In the genomic region with DNA sequence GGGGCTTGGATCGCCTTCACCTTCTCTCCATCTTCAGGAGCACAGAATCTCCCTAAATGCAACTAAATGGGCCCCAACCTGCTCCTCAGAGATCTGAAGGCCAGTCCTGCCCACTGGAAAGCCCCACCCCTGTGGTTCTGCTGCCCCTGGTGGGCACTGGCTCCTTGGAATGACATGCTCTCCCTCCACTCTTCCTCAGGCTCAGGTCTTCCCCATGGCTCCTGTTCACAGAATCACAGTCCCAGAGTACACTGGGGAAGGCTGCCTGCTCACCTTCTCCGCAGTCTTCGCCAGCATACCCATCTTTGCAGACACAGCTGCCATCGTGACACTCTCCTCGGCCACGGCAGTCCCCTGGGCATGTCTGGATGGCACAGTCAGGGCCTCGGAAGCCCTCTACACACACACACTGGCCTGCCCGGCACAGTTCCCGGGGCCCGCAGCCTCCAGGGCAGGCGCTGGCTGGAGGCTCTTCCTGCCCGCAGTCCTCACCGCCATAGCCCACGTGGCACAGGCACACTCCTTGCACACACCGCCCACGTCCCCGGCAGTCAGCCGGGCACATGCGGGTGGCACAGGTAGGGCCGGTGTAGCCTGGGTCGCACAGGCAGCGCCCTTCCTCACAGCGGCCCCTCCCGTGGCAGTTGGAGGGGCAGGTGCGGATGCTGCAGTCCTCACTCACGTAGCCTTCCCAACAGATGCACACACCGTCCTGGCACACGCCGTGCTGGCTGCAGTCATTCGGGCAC, we compare ENCODE assay signal across 14 cellular contexts. TPM values are rescaled to one million over a fixed set of nuclear protein-coding genes. Genes with fewer than 3 reads are reported as not detected.
DNase-seq lines count a peak whose midpoint lies in the region; ATAC-seq and TF ChIP-seq lines count a peak whose summit lies in the region.
"Had no signal": no experiment of that assay in that cellular context is flagged by ENCODE, and none has a peak within 500 bp of the region (broad histone marks: within the 10 kb centered on the region; RNA-seq: fewer than 3 reads in every experiment).

No MANE protein-coding gene starts in this region.

- peaks cover 30% of the 10 kb centered on the region for H3K27me3 ChIP-seq in RWPE2 (ENCODE audit: insufficient read depth, poor library complexity, severe bottlenecking)

- intact Hi-C loops in Calu3 (cut with micrococcal nuclease; ENCODE audit: unreplicated experiment): no loop called here

- TF ChIP-seq CTCF in Calu3 (IDR thresholded peaks at IDR 0.05; ENCODE audit: unreplicated experiment): no peak
- peak; percentile 13 for TF ChIP-seq CTCF in RWPE2 (IDR thresholded peaks at IDR 0.05; ENCODE audit: poor library complexity, severe bottlenecking)
- peak; percentile 12 for TF ChIP-seq CTCF in fibroblast of the aortic adventitia (IDR thresholded peaks at IDR 0.05; ENCODE audit: insufficient read depth, low read length)
- peak; percentile 28 for TF ChIP-seq CTCF in retinal pigment epithelial cell (conservative IDR thresholded peaks at IDR 0.05; ENCODE audit: low read depth, low read length)

- H3K9me3 ChIP-seq in RWPE2 (ENCODE audit: severe bottlenecking): no peaks in the 10 kb centered on the region
- H3K9me3 ChIP-seq: body of pancreas had no signal

- no peak overlapping the region for H3K4me3 ChIP-seq in RWPE2 (ENCODE audit: severe bottlenecking)
- no peak overlapping the region for H3K4me3 ChIP-seq in fibroblast of the aortic adventitia (ENCODE audit: low read depth, low read length)
- H3K4me3 ChIP-seq in retinal pigment epithelial cell (ENCODE audit: low read length): no peak overlapping the region
- H3K4me3 ChIP-seq: body of pancreas had no signal

- H3K9me3 Mint-ChIP-seq in Calu3 (ENCODE audit: low read depth, unreplicated experiment): no peaks in the 10 kb centered on the region

- ATAC-seq in RWPE2 (ENCODE audit: low read depth): no peak; the same call in 2 of the 3 replicates
- ATAC-seq in HG03342 (IDR thresholded peaks at IDR 0.05; ENCODE audit: unreplicated experiment): no peak
- ATAC-seq in HG03469 (IDR thresholded peaks at IDR 0.05; ENCODE audit: unreplicated experiment): no peak
- ATAC-seq: activated CD4-positive, alpha-beta T cell treated with anti-CD3 and anti-CD28 coated beads for 36 hours had no signal

- H3K36me3 Mint-ChIP-seq in Calu3 (ENCODE audit: insufficient read depth, unreplicated experiment): peaks cover 12% of the 10 kb centered on the region

- peak; percentile 54 for DNase-seq in Calu3
- no peak for DNase-seq in RWPE2 (ENCODE audit: low spot score)
- DNase-seq in fibroblast of the aortic adventitia (ENCODE audit: low read depth): no peak
- DNase-seq in retinal pigment epithelial cell (ENCODE audit: low read depth): no peak
- DNase-seq in NCI-H510A (lab: John Stamatoyannopoulos, UW): no peak
- DNase-seq: activated CD4-positive, alpha-beta T cell treated with anti-CD3 and anti-CD28 coated beads for 36 hours; activated T-cell treated with anti-CD3 and anti-CD28 coated beads, Interleukin-2, amount 50 U/mL, for 48 hours; body of pancreas; Karpas-422; mesendoderm; NCI-H2029 treated with DMSO at 0.1 percent for 48 hours had no signal

- H3K4me3 Mint-ChIP-seq in Calu3 (ENCODE audit: low read depth, unreplicated experiment): peak overlapping the region; percentile 73
- H3K4me3 Mint-ChIP-seq: activated CD4-positive, alpha-beta T cell treated with anti-CD3 and anti-CD28 coated beads for 36 hours had no signal

- no peaks in the 10 kb centered on the region for H3K36me3 ChIP-seq in RWPE2 (ENCODE audit: low read depth)

- peaks cover 100% of the 10 kb centered on the region for H3K27me3 Mint-ChIP-seq in Calu3 (ENCODE audit: unreplicated experiment)

- no TSS peak for BruUV-seq in Calu3 (replicated peaks; lab: Mats Ljungman, UMichigan)

- CTCF ChIA-PET in Calu3 (lab: Charles Lee): interaction anchor here (1.1 kb wide), 1 partner anchor 15 kb away, joined by 5 read pairs; no protein-coding TSS in a partner anchor

- no peak overlapping the region for H3K27ac ChIP-seq in RWPE2 (ENCODE audit: poor library complexity, severe bottlenecking)
- H3K27ac ChIP-seq: body of pancreas had no signal

- no peaks in the 10 kb centered on the region for H3K4me1 ChIP-seq in RWPE2 (ENCODE audit: insufficient read depth, poor library complexity, severe bottlenecking)

- H3K4me1 Mint-ChIP-seq in Calu3 (ENCODE audit: low read depth, unreplicated experiment): peaks cover 21% of the 10 kb centered on the region
- H3K4me1 Mint-ChIP-seq: activated CD4-positive, alpha-beta T cell treated with anti-CD3 and anti-CD28 coated beads for 36 hours had no signal

- no peak overlapping the region for H3K27ac Mint-ChIP-seq in Calu3 (ENCODE audit: unreplicated experiment)
- H3K27ac Mint-ChIP-seq: activated CD4-positive, alpha-beta T cell treated with anti-CD3 and anti-CD28 coated beads for 36 hours had no signal

RNA-seq across cellular contexts. Expression of gene TNXB, which starts 13.6 kb away (rescaled TPM):
- total RNA-seq in Calu3 (2022) (10.6 and 11.3 TPM in 2 replicates), fibroblast of the aortic adventitia (ENCODE audit: low replicate concordance) (54.0 and 315 TPM in 2 replicates)

RNA-seq across cellular contexts. Expression of gene ATF6B, which starts 32.5 kb away (rescaled TPM):
- total RNA-seq in Calu3 (2022): 185 and 196 TPM in 2 replicates
- 23.8 and 40.6 TPM in 2 replicates for total RNA-seq in fibroblast of the aortic adventitia (ENCODE audit: low replicate concordance)

RNA-seq across cellular contexts. Expression of gene FKBPL, which starts 34.6 kb away (rescaled TPM):
- total RNA-seq in Calu3 (2022): 13.8 and 15.6 TPM in 2 replicates
- total RNA-seq in fibroblast of the aortic adventitia (ENCODE audit: low replicate concordance): 5.6 and 7.9 TPM in 2 replicates

RNA-seq across cellular contexts. Expression of gene PRRT1, which starts 56.2 kb away (rescaled TPM):
- total RNA-seq in Calu3 (2022): 1.7 and 2.9 TPM in 2 replicates
- 0.41 and 0.54 TPM in 2 replicates for total RNA-seq in fibroblast of the aortic adventitia (ENCODE audit: low replicate concordance)
- total RNA-seq: body of pancreas, Daoy had no signal

RNA-seq across cellular contexts. Expression of gene CYP21A2, which starts 57.3 kb away (rescaled TPM):
- total RNA-seq in Calu3 (2022) (0.76 and 0.78 TPM in 2 replicates), fibroblast of the aortic adventitia (ENCODE audit: low replicate concordance) (0.09 and 1.3 TPM in 2 replicates)
- total RNA-seq: Daoy had no signal
